13 cellular contexts compared by ENCODE assay signal in genomic region chr14:31992051-31992450, GRCh38.
DNase-seq lines count a peak whose midpoint lies in the region; ATAC-seq, FAIRE-seq and TF ChIP-seq lines count a peak whose summit lies in the region.
"Had no signal": no experiment of that assay in that cellular context is flagged by ENCODE, and none has a peak within 500 bp of the region (broad histone marks: within the 10 kb centered on the region; RNA-seq: fewer than 3 reads in every experiment).

No MANE protein-coding gene starts in this region.

- no peak overlapping the region for H3K4me3 Mint-ChIP-seq in activated CD8-positive, alpha-beta memory T cell treated with anti-CD3 and anti-CD28 coated beads, Interleukin-2, amount 10 ng/mL, durations not matched to agents 7 days and 5 days

- no peaks in the 10 kb centered on the region for H3K9me3 ChIP-seq in endothelial cell of umbilical vein (replicated peaks; ENCODE audit: control insufficient read depth, insufficient read depth, low read length)
- H3K9me3 ChIP-seq in muscle layer of duodenum (ENCODE audit: control insufficient read depth in 1 of 2, low read length in 2 of 2): no peaks in the 10 kb centered on the region

- H3K4me1 ChIP-seq in endothelial cell of umbilical vein (ENCODE audit: control insufficient read depth, extremely low read depth, insufficient read depth, low read length): no peaks in the 10 kb centered on the region
- H3K4me1 ChIP-seq in muscle layer of duodenum (ENCODE audit: control insufficient read depth in 1 of 2, insufficient read depth in 2 of 2, low read length in 2 of 2): peaks cover 0 to 24% of the 10 kb centered on the region in 2 donors

- CTCF ChIA-PET in endothelial cell of umbilical vein (lab: Charles Lee): interaction anchor here (1.4 kb wide), 1 partner anchor 13 kb away, joined by 3 read pairs; no protein-coding TSS in a partner anchor
- CTCF ChIA-PET in activated CD8-positive, alpha-beta memory T cell treated with anti-CD3 and anti-CD28 coated beads, Interleukin-2, amount 10 ng/mL, durations not matched to agents 7 days and 5 days (lab: Charles Lee): no interaction called here

- no peak for TF ChIP-seq POLR2A in endothelial cell of umbilical vein (IDR thresholded peaks at IDR 0.05; ENCODE audit: low read depth, low read length)

- H3K27ac Mint-ChIP-seq in activated CD8-positive, alpha-beta memory T cell treated with anti-CD3 and anti-CD28 coated beads, Interleukin-2, amount 10 ng/mL, durations not matched to agents 7 days and 5 days: no peak overlapping the region

- H3K36me3 Mint-ChIP-seq in activated CD8-positive, alpha-beta memory T cell treated with anti-CD3 and anti-CD28 coated beads, Interleukin-2, amount 10 ng/mL, durations not matched to agents 7 days and 5 days: no peaks in the 10 kb centered on the region

- FAIRE-seq in endothelial cell of umbilical vein (lab: Jason Lieb, UNC): no peak
- FAIRE-seq: K562 had no signal

- no peak overlapping the region for H3K4me2 ChIP-seq in endothelial cell of umbilical vein (ENCODE audit: insufficient read depth, low read length)

- no peak overlapping the region for H2AFZ ChIP-seq in endothelial cell of umbilical vein (ENCODE audit: low read depth, low read length)

- H3K9me1 ChIP-seq in endothelial cell of umbilical vein (replicated peaks; ENCODE audit: control insufficient read depth, extremely low read depth, insufficient read depth, low read length): no peaks in the 10 kb centered on the region

- dilution Hi-C loops in endothelial cell of umbilical vein (cut with MboI; ENCODE audit: extremely low pct_ligation_motif_present, low sequenced_read_pairs): no loop called here

- H3K27me3 Mint-ChIP-seq in activated CD8-positive, alpha-beta memory T cell treated with anti-CD3 and anti-CD28 coated beads, Interleukin-2, amount 10 ng/mL, durations not matched to agents 7 days and 5 days: peaks cover 11% of the 10 kb centered on the region

- no peak for TF ChIP-seq CTCF in endothelial cell of umbilical vein (IDR thresholded peaks at IDR 0.05; ENCODE audit: extremely low read depth in 1 of 2, insufficient read depth in 1 of 2, low read depth in 1 of 2, low read length in 2 of 2)

- POLR2A ChIA-PET in endothelial cell of umbilical vein (lab: Charles Lee): no interaction called here

- ATAC-seq in HG03025 (IDR thresholded peaks at IDR 0.05; ENCODE audit: low FRiP score, unreplicated experiment): no peak
- no peak for ATAC-seq in activated CD8-positive, alpha-beta memory T cell treated with anti-CD3 and anti-CD28 coated beads, Interleukin-2, amount 10 ng/mL, durations not matched to agents 7 days and 5 days
- ATAC-seq: activated CD4-positive, CD25-positive, alpha-beta regulatory T cell treated with anti-CD3 and anti-CD28 coated beads, Interleukin-2, amount 50 U/mL, for 24 hours; K562 had no signal

- H3K27me3 ChIP-seq in endothelial cell of umbilical vein (ENCODE audit: control insufficient read depth in 2 of 2, insufficient read depth in 2 of 2, low read length in 2 of 2) (no peaks in the 10 kb centered on the region), muscle layer of duodenum (ENCODE audit: low read depth, low read length) (no peaks in the 10 kb centered on the region)

- H3K79me2 ChIP-seq in endothelial cell of umbilical vein (ENCODE audit: control insufficient read depth, insufficient read depth, low read length): no peaks in the 10 kb centered on the region

- BruUV-seq in endothelial cell of umbilical vein (replicated peaks; lab: Mats Ljungman, UMichigan): no TSS peak

- H3K36me3 ChIP-seq in endothelial cell of umbilical vein (ENCODE audit: control insufficient read depth in 2 of 2, extremely low read depth in 1 of 2, insufficient read depth in 2 of 2, low read length in 2 of 2) (no peaks in the 10 kb centered on the region), muscle layer of duodenum (ENCODE audit: control insufficient read depth in 1 of 2, insufficient read depth in 2 of 2, low read length in 2 of 2) (peaks cover 0 to 7% of the 10 kb centered on the region in 2 donors)

- DNase-seq in AG08395 (ENCODE audit: low spot score) (peak; percentile 73), M059J (ENCODE audit: low read depth) (peak; percentile 89), endothelial cell of umbilical vein (ENCODE audit: low read depth, low spot score) (no peak), superior temporal gyrus (ENCODE audit: extremely low spot score) (no peak)
- no peak for DNase-seq in activated naive CD4-positive, alpha-beta T cell treated with anti-CD3 and anti-CD28 coated beads, Interleukin-2, amount 50 U/mL, for 16 hours
- DNase-seq in activated CD8-positive, alpha-beta memory T cell treated with anti-CD3 and anti-CD28 coated beads, Interleukin-2, amount 10 ng/mL, durations not matched to agents 7 days and 5 days: no peak
- DNase-seq: activated gamma-delta T cell treated with Interleukin-2 at 50 U/mL for 16 hours, dermis blood vessel endothelial cell, NCI-H2171 treated with DMSO at 0.1 percent for 48 hours had no signal

- intact Hi-C loops in endothelial cell of umbilical vein (cut with micrococcal nuclease): no loop called here

- no peaks in the 10 kb centered on the region for H4K20me1 ChIP-seq in endothelial cell of umbilical vein (replicated peaks; ENCODE audit: control insufficient read depth, extremely low read depth, insufficient read depth, low read length)

- H3K4me3 ChIP-seq in endothelial cell of umbilical vein (replicated peaks in 1 of 3; ENCODE audit: insufficient read depth in 1 of 3, low read depth in 1 of 3, low read length in 3 of 3) (no peak overlapping the region), muscle layer of duodenum (ENCODE audit: low read depth in 1 of 2, low read length in 2 of 2) (no peak overlapping the region)
- H3K4me3 ChIP-seq: K562 had no signal

- H3K9ac ChIP-seq in endothelial cell of umbilical vein (replicated peaks; ENCODE audit: extremely low read depth, insufficient read depth, low read length): no peak overlapping the region

- no peaks in the 10 kb centered on the region for H3K4me1 Mint-ChIP-seq in activated CD8-positive, alpha-beta memory T cell treated with anti-CD3 and anti-CD28 coated beads, Interleukin-2, amount 10 ng/mL, durations not matched to agents 7 days and 5 days

- no peak overlapping the region for H3K27ac ChIP-seq in endothelial cell of umbilical vein (ENCODE audit: insufficient read depth, low read depth, low read length)
- peak overlapping the region; percentile 52 for H3K27ac ChIP-seq in muscle layer of duodenum (ENCODE audit: low read length)

- no peaks in the 10 kb centered on the region for H3K9me3 Mint-ChIP-seq in activated CD8-positive, alpha-beta memory T cell treated with anti-CD3 and anti-CD28 coated beads, Interleukin-2, amount 10 ng/mL, durations not matched to agents 7 days and 5 days (ENCODE audit: low read depth)

TF ChIP-seq in endothelial cell of umbilical vein, 7 proteins besides CTCF, POLR2A, EP300 and RAD21:
- peak; percentile 14 for TF ChIP-seq FOS (IDR thresholded peaks at IDR 0.05; ENCODE audit: borderline replicate concordance, insufficient read depth, low read length)
- TF ChIP-seq GATA2 (IDR thresholded peaks at IDR 0.05; ENCODE audit: insufficient read depth, insufficient read length, low read depth, low read length): no peak

Comparison
In these comparisons a context has a peak if more than half of its experiments do, and no peak if none do; other contexts are left out.
1. DNase-seq: peak in AG08395 (single experiment) and M059J (single experiment); none in endothelial cell of umbilical vein (single experiment), superior temporal gyrus (single experiment), activated naive CD4-positive, alpha-beta T cell treated with anti-CD3 and anti-CD28 coated beads, Interleukin-2, amount 50 U/mL, for 16 hours (single experiment) and activated CD8-positive, alpha-beta memory T cell treated with anti-CD3 and anti-CD28 coated beads, Interleukin-2, amount 10 ng/mL, durations not matched to agents 7 days and 5 days (single experiment).